Comparison of ENCODE assay signal across 10 cellular contexts in genomic region chr5:61624966-61625681, GRCh38.
DNase-seq lines count a peak whose midpoint lies in the region; ATAC-seq and TF ChIP-seq lines count a peak whose summit lies in the region.
"Had no signal": no experiment of that assay in that cellular context is flagged by ENCODE, and none has a peak within 500 bp of the region (broad histone marks: within the 10 kb centered on the region; RNA-seq: fewer than 3 reads in every experiment).

No MANE protein-coding gene starts in this region.

- ATAC-seq in T-cell (replicated peaks in 1 of 4) (no peak), psoas muscle (no peak), GM18502 (IDR thresholded peaks at IDR 0.05; ENCODE audit: poor library complexity, unreplicated experiment) (no peak), GM18867 (IDR thresholded peaks at IDR 0.05; ENCODE audit: unreplicated experiment) (no peak)

- intact Hi-C loops in left ventricle myocardium inferior (cut with micrococcal nuclease) = no loop called here
- intact Hi-C loops in psoas muscle (cut with DNase I) = loop anchor here in 1 of 2 donors (10.0 kb wide), 1 partner anchor 290 kb away; the partner anchor contains the start of gene ZSWIM6

- H3K36me3 ChIP-seq in CD8-positive, alpha-beta memory T cell (ENCODE audit: insufficient read depth, low read length) = no peaks in the 10 kb centered on the region
- no peaks in the 10 kb centered on the region for H3K36me3 ChIP-seq in left ventricle myocardium inferior
- H3K36me3 ChIP-seq in psoas muscle (ENCODE audit: insufficient read depth in 1 of 2, low read depth in 1 of 2) = no peaks in the 10 kb centered on the region
- H3K36me3 ChIP-seq: neutrophil had no signal

- H3K27me3 Mint-ChIP-seq in CD8-positive, alpha-beta memory T cell = peaks cover 33 to 63% of the 10 kb centered on the region in 2 donors
- H3K27me3 Mint-ChIP-seq in T-cell = peaks cover 17 to 57% of the 10 kb centered on the region in 2 donors

- H3K4me1 Mint-ChIP-seq in CD8-positive, alpha-beta memory T cell = peaks cover 4 to 8% (median 8%) of the 10 kb centered on the region in 3 donors
- peaks cover 0 to 16% (median 13%) of the 10 kb centered on the region in 3 donors for H3K4me1 Mint-ChIP-seq in T-cell

- CTCF ChIA-PET in CD8-positive, alpha-beta memory T cell (lab: Charles Lee) = no interaction called here
- CTCF ChIA-PET in T-cell (lab: Charles Lee) = interaction anchor here in 1 of 2 donors (0.5 kb wide), 1 partner anchor 1373 kb away, joined by 4 read pairs; no protein-coding TSS in a partner anchor

- no peaks in the 10 kb centered on the region for H3K9me3 ChIP-seq in CD8-positive, alpha-beta memory T cell (ENCODE audit: low read length)
- no peaks in the 10 kb centered on the region for H3K9me3 ChIP-seq in left ventricle myocardium inferior (replicated peaks)
- H3K9me3 ChIP-seq in psoas muscle = no peaks in the 10 kb centered on the region
- H3K9me3 ChIP-seq: neutrophil had no signal

- H3K4me3 ChIP-seq in CD8-positive, alpha-beta memory T cell (ENCODE audit: low read length) = no peak overlapping the region
- H3K4me3 ChIP-seq in left ventricle myocardium inferior (peak overlapping the region; percentile 75), psoas muscle (peak overlapping the region; percentile 66)

- H3K4me3 Mint-ChIP-seq in CD8-positive, alpha-beta memory T cell = peak overlapping the region in 6 of 7 donors; percentile 22 to 64 (median 46)
- peak overlapping the region; percentile 21 to 69 (median 53) for H3K4me3 Mint-ChIP-seq in T-cell

- H3K36me3 Mint-ChIP-seq in CD8-positive, alpha-beta memory T cell = peaks cover 0 to 4% (median 2%) of the 10 kb centered on the region in 3 donors
- no peaks in the 10 kb centered on the region for H3K36me3 Mint-ChIP-seq in T-cell

- H3K27me3 ChIP-seq in CD8-positive, alpha-beta memory T cell (ENCODE audit: insufficient read depth, low read length, poor library complexity, severe bottlenecking) = peaks cover 13% of the 10 kb centered on the region
- H3K27me3 ChIP-seq in left ventricle myocardium inferior (ENCODE audit: low read depth) = no peaks in the 10 kb centered on the region
- H3K27me3 ChIP-seq in psoas muscle (ENCODE audit: insufficient read depth in 3 of 3, low read length in 2 of 3) = no peaks in the 10 kb centered on the region

- no peak overlapping the region for H3K27ac Mint-ChIP-seq in CD8-positive, alpha-beta memory T cell
- no peak overlapping the region for H3K27ac Mint-ChIP-seq in T-cell

- peaks cover 0 to 4% (median 2%) of the 10 kb centered on the region in 5 donors for H3K9me3 Mint-ChIP-seq in CD8-positive, alpha-beta memory T cell
- peaks cover 0 to 5% (median 5%) of the 10 kb centered on the region in 3 donors for H3K9me3 Mint-ChIP-seq in T-cell

- H3K27ac ChIP-seq in CD8-positive, alpha-beta memory T cell (ENCODE audit: low read depth, low read length) = no peak overlapping the region
- H3K27ac ChIP-seq in left ventricle myocardium inferior (replicated peaks) (peak overlapping the region; percentile 95), psoas muscle (no peak overlapping the region)
- H3K27ac ChIP-seq: neutrophil had no signal

- no peak for TF ChIP-seq CTCF in left ventricle myocardium inferior (IDR thresholded peaks at IDR 0.05; ENCODE audit: borderline replicate concordance)
- no peak for TF ChIP-seq CTCF in psoas muscle (IDR thresholded peaks at IDR 0.05)

- no peak for DNase-seq in CD8-positive, alpha-beta memory T cell
- DNase-seq in T-cell = no peak
- DNase-seq in left ventricle myocardium inferior = no peak
- no peak for DNase-seq in psoas muscle
- DNase-seq in stimulated activated CD4-positive, alpha-beta T cell treated with anti-CD3 and anti-CD28 coated beads, Interleukin-2, amount 100 ng/mL, for 24 hours = no peak
- DNase-seq in A172 (ENCODE audit: low spot score) = no peak
- DNase-seq: activated CD4-positive, alpha-beta T cell treated with anti-CD3 and anti-CD28 coated beads, Interleukin-2, amount 50 U/mL, for 1 hour had no signal

- peaks cover 5% of the 10 kb centered on the region for H3K4me1 ChIP-seq in CD8-positive, alpha-beta memory T cell (ENCODE audit: insufficient read depth, low read length)
- H3K4me1 ChIP-seq in left ventricle myocardium inferior = peaks cover 45% of the 10 kb centered on the region
- H3K4me1 ChIP-seq in psoas muscle = peaks cover 16% of the 10 kb centered on the region

- WGBS in psoas muscle, 3 donors = 29 to 58% (median 34%) methylated on average over 17 of the region's 17 CpGs

- POLR2A ChIA-PET in CD8-positive, alpha-beta memory T cell (lab: Charles Lee) = no interaction called here
- POLR2A ChIA-PET in T-cell (lab: Charles Lee) = no interaction called here
